Comparison of ENCODE assay signal across 8 cellular contexts in the genomic region with DNA sequence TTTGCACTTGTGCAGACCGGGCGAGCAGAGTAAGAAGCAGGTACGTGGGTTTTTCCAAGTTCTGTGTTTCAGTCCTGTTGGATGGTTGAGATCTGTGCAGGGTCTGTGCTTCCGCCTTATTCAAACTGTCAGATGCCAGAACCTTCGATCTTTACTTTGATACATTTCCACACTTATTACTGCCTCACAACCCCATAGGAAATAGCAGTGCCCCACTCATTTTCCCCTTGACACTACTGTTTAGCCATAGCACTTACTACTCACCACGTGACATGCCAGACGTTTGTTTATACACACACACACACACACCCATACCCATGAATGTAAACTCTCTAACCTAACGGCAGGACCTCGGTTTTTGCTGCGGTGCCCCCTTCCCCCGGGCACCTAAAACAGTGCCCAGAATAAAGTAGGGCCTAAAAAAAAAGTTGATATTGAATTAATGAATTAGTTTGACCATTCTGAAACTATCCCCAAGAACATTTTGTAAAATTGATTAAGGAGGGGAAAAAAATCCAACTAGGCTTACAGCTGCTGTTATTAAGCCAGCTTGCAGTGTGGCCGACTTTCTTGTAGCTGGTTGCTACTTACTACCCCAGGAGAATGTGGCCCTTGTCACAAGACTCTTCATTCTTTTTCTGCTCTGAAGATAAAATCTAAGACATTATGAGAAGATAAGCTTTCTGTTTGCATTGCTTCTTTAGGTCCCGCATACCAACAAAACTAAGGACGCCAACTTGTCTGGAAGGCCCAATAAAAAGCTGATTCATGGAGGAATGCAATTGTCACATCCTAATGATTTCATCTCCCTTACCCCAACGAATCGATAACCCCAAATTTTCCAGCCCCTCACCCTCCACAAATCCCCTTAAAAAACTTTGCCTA. TPM values are rescaled to one million over a fixed set of nuclear protein-coding genes. Genes with fewer than 3 reads are reported as not detected.
DNase-seq lines count a peak whose midpoint lies in the region; ATAC-seq, FAIRE-seq and TF ChIP-seq lines count a peak whose summit lies in the region.

No MANE protein-coding gene starts in this region.

- peak; percentile 46 to 49 for ATAC-seq in activated CD4-positive, CD25-positive, alpha-beta regulatory T cell treated with anti-CD3 and anti-CD28 coated beads, Interleukin-2, amount 50 U/mL, for 24 hours
- peak; percentile 59 for ATAC-seq in GM12878

- FAIRE-seq in GM12878 (lab: Jason Lieb, UNC) (no peak), keratinocyte (lab: Jason Lieb, UNC) (no peak)

- SMC1A ChIA-PET in GM12878 (lab: Charles Lee; ENCODE audit: uncharacterized antibody, unreplicated experiment): interaction anchor here (0.9 to 3.5 kb wide), 16 partner anchors 8 to 207 kb away, joined by 3 to 11 read pairs (median 6); partner anchors contain the start of genes PI4K2B and ZCCHC4

- H3K9me3 ChIP-seq in GM12878 (replicated peaks; ENCODE audit: control insufficient read depth, insufficient read depth, low read length) (no peaks in the 10 kb centered on the region), keratinocyte (ENCODE audit: control insufficient read depth, low read depth, low read length) (no peaks in the 10 kb centered on the region)

- dilution Hi-C loops in keratinocyte (cut with MboI; ENCODE audit: extremely low pct_ligation_motif_present, low sequenced_read_pairs): no loop called here

- POLR2A ChIA-PET in HEK293T (lab: Yijun Ruan, JAX) (interaction anchor here (0.6 to 1.9 kb wide), 11 partner anchors 9 to 217 kb away, joined by 3 to 14 read pairs (median 4); partner anchors contain the start of genes PI4K2B and ZCCHC4), GM12878 (lab: Charles Lee) (interaction anchor here (1.0 to 4.4 kb wide), 3 partner anchors 12 to 205 kb away, joined by 5 to 49 read pairs (median 5); partner anchors contain the start of gene PI4K2B)

- no peak for TF ChIP-seq CTCF in GM12878 (IDR thresholded peaks at IDR 0.05 in 2 of 3, conservative IDR thresholded peaks at IDR 0.05 in 1 of 3; ENCODE audit: control insufficient read depth in 2 of 3, extremely low read depth in 1 of 3, insufficient read depth in 1 of 3, low read depth in 3 of 3, low read length in 3 of 3)
- no peak for TF ChIP-seq CTCF in keratinocyte (optimal IDR thresholded peaks at IDR 0.05 in 1 of 3, IDR thresholded peaks at IDR 0.05 in 1 of 3, conservative IDR thresholded peaks at IDR 0.05 in 1 of 3; ENCODE audit: extremely low read depth in 1 of 3, insufficient read depth in 2 of 3, low read length in 3 of 3)

- no peak for TF ChIP-seq EP300 in GM12878 (IDR thresholded peaks at IDR 0.05; ENCODE audit: borderline replicate concordance in 1 of 2, control insufficient read depth in 1 of 2, low read depth in 2 of 2, low read length in 2 of 2)

- H3K4me3 ChIP-seq in GM12878: peak overlapping the region; percentile 94
- peak overlapping the region; percentile 90 to 95 (median 92) for H3K4me3 ChIP-seq in keratinocyte (ENCODE audit: control insufficient read depth in 2 of 3, extremely low read depth in 1 of 3, insufficient read depth in 2 of 3, low read depth in 1 of 3, low read length in 3 of 3)

- BruUV-seq in GM12878 (replicated peaks; lab: Mats Ljungman, UMichigan): TSS peak; percentile 71

- peaks cover 2% of the 10 kb centered on the region for H3K9me1 ChIP-seq in keratinocyte (ENCODE audit: control insufficient read depth, extremely low read depth, insufficient read depth, low read length)

- peaks cover 18% of the 10 kb centered on the region for H3K79me2 ChIP-seq in GM12878 (ENCODE audit: control insufficient read depth, insufficient read depth, low read length)
- no peaks in the 10 kb centered on the region for H3K79me2 ChIP-seq in keratinocyte (ENCODE audit: control insufficient read depth, insufficient read depth, low read length)

- H3K4me1 ChIP-seq in GM12878 (ENCODE audit: control insufficient read depth, insufficient read depth, low read length) (peaks cover 4% of the 10 kb centered on the region), keratinocyte (ENCODE audit: control insufficient read depth, extremely low read depth, insufficient read depth, low read length) (peaks cover 20% of the 10 kb centered on the region)

- TF ChIP-seq POLR2A in GM12878 (IDR thresholded peaks at IDR 0.05; ENCODE audit: low read depth, low read length): no peak

- in situ Hi-C loops in GM12878 (cut with MboI): no loop called here

- RAD21 ChIA-PET in GM12878 (lab: Charles Lee; ENCODE audit: unreplicated experiment): interaction anchor here (0.8 to 2.6 kb wide), 5 partner anchors 19 to 208 kb away, joined by 3 to 11 read pairs (median 4); partner anchors contain the start of genes PI4K2B and ZCCHC4

- H3K27ac ChIP-seq in GM12878 (ENCODE audit: control insufficient read depth, insufficient read depth): peak overlapping the region; percentile 96
- peak overlapping the region; percentile 88 for H3K27ac ChIP-seq in keratinocyte (ENCODE audit: control insufficient read depth, insufficient read depth, low read length)
- H3K27ac ChIP-seq in substantia nigra (ENCODE audit: low read depth, low read length, poor library complexity, severe bottlenecking): peak overlapping the region; percentile 89

- no peaks in the 10 kb centered on the region for H3K27me3 ChIP-seq in GM12878 (replicated peaks in 1 of 2; ENCODE audit: control insufficient read depth in 2 of 2, insufficient read depth in 2 of 2, low read length in 1 of 2)
- H3K27me3 ChIP-seq in keratinocyte (ENCODE audit: control insufficient read depth, extremely low read depth, insufficient read depth, low read length): no peaks in the 10 kb centered on the region

- H3K9ac ChIP-seq in GM12878 (ENCODE audit: control insufficient read depth, insufficient read depth, low read length) (peak overlapping the region; percentile 99), keratinocyte (ENCODE audit: control insufficient read depth, extremely low read depth, insufficient read depth, low read length) (peak overlapping the region; percentile 93)

- peak overlapping the region; percentile 95 for H3K4me2 ChIP-seq in GM12878 (ENCODE audit: control insufficient read depth, insufficient read depth)
- H3K4me2 ChIP-seq in keratinocyte (ENCODE audit: control insufficient read depth, extremely low read depth, insufficient read depth, low read depth, low read length): peak overlapping the region; percentile 95

- intact Hi-C loops in GM12878 (cut with micrococcal nuclease; ENCODE audit: unreplicated experiment): loop anchor here (2.0 to 5.0 kb wide), 2 partner anchors 74 to 216 kb away; partner anchors contain the start of genes ANAPC4 and PI4K2B

- under 1% methylated on average over 16 of the region's 16 CpGs for WGBS in GM12878 (ENCODE audit: insufficient coverage, insufficient replicate concordance, low lambda C conversion rate, missing lambda C conversion rate)

- peak overlapping the region; percentile 83 for H2AFZ ChIP-seq in GM12878 (ENCODE audit: control insufficient read depth, low read depth, low read length)
- H2AFZ ChIP-seq in keratinocyte (ENCODE audit: control insufficient read depth, low read length): peak overlapping the region; percentile 86

- no peak for DNase-seq in activated CD4-positive, CD25-positive, alpha-beta regulatory T cell (lab: John Stamatoyannopoulos, UW)
- DNase-seq in HEK293T (ENCODE audit: extremely low spot score) (peak; percentile 26), NCI-H2029 (lab: John Stamatoyannopoulos, UW) (peak; percentile 62), GM12878 (ENCODE audit: low read depth, low spot score) (no peak), keratinocyte (ENCODE audit: low read depth, low spot score) (no peak), substantia nigra (lab: John Stamatoyannopoulos, UW) (peak in 8 of 49 donors; percentile 16 to 71 (median 48)), NOMO-1 treated with dmso at 0.1 percent for 144 hours (lab: John Stamatoyannopoulos, UW; ENCODE audit: unreplicated experiment) (no peak)

- no peaks in the 10 kb centered on the region for H4K20me1 ChIP-seq in GM12878 (ENCODE audit: control insufficient read depth, insufficient read depth)
- no peaks in the 10 kb centered on the region for H4K20me1 ChIP-seq in keratinocyte (ENCODE audit: control insufficient read depth, extremely low read depth, insufficient read depth, low read length)

- H3K36me3 ChIP-seq in GM12878 (ENCODE audit: control insufficient read depth in 2 of 2, insufficient read depth in 2 of 2, low read length in 1 of 2): no peaks in the 10 kb centered on the region
- peaks cover 0 to 1% of the 10 kb centered on the region in 2 experiments for H3K36me3 ChIP-seq in keratinocyte (ENCODE audit: control insufficient read depth in 2 of 2, extremely low read depth in 1 of 2, insufficient read depth in 2 of 2, low read length in 2 of 2)

- CTCF ChIA-PET in HEK293T (lab: Yijun Ruan, JAX) (interaction anchor here (0.7 to 1.8 kb wide), 3 partner anchors 152 to 570 kb away, joined by 3 to 5 read pairs (median 5); partner anchors contain the start of gene ZCCHC4), GM12878 (lab: Yijun Ruan, JAX) (interaction anchor here (0.7 to 2.6 kb wide), 15 partner anchors 11 to 607 kb away, joined by 3 to 16 read pairs (median 7); partner anchors contain the start of genes PI4K2B and ZCCHC4)

- TF ChIP-seq RAD21 in GM12878 (IDR thresholded peaks at IDR 0.05; ENCODE audit: insufficient read depth, low read depth, low read length): no peak

RNA-seq across cellular contexts. Expression of gene SEPSECS, which starts 0.7 kb away (rescaled TPM):
- total RNA-seq in GM12878 (2013; cell fraction: nucleolus; rRNA removed): 28.9 and 30.0 TPM in 2 replicates
- total RNA-seq in GM12878 (2014; rRNA removed) (7.4 and 7.6 TPM in 2 replicates), GM12878 (2014; rRNA removed; fragmentation: Illumina TruSeq; extraction: Trizol) (7.1 and 7.8 TPM in 2 replicates), GM12878 (2021) (7.1 and 7.2 TPM in 2 replicates)
- polyA plus RNA-seq in GM12878 (2011; ENCODE audit: low read depth): 3.0 TPM
- polyA plus RNA-seq in GM12878 (2011; rRNA removed) (15.8 and 20.8 TPM in 2 replicates), GM12878 (2014; fragmentation: Illumina TruSeq; extraction: Trizol) (5.8 and 6.6 TPM in 2 replicates), GM12878 (2014; fragmentation: Nextera tagmentation; extraction: Ambion mirVana) (1 to 10 TPM; 2.8 to 2.9 TPM), GM12878 (2014; rRNA removed) (5.1 and 5.5 TPM in 2 replicates), GM12878 (2016; fragmentation: Nextera tagmentation; extraction: Ambion mirVana) (1 to 10 TPM; 8.1 to 8.6 TPM), keratinocyte (3.2 to 6.6 TPM (median 4.6 TPM) in 3 replicates)
- 4.5 and 5.0 TPM in 2 replicates for polyA plus RNA-seq in GM12878 (2011; cell fraction: cytosol; rRNA removed)
- polyA plus RNA-seq in GM12878 (2011; cell fraction: nucleus; rRNA removed): 9.2 and 12.3 TPM in 2 replicates
- 3.9 and 4.2 TPM in 2 replicates for polyA plus RNA-seq in GM12878 (2012)
- 11.1 and 17.1 TPM in 2 replicates for polyA minus RNA-seq in GM12878 (2011; rRNA and poly(A)+ RNA removed)
- 5.5 and 6.5 TPM in 2 replicates for polyA minus RNA-seq in GM12878 (2011; cell fraction: cytosol; rRNA and poly(A)+ RNA removed)
- 15.6 and 23.2 TPM in 2 replicates for polyA minus RNA-seq in GM12878 (2011; cell fraction: nucleus; rRNA and poly(A)+ RNA removed)
- polyA plus RNA-seq in keratinocyte (2011; ENCODE audit: low read depth): 4.3 TPM
- polyA plus RNA-seq in keratinocyte (2011; cell fraction: cytosol; rRNA removed): 2.7 and 5.3 TPM in 2 replicates
- polyA plus RNA-seq in keratinocyte (2011; cell fraction: nucleus; rRNA removed): 5.7 and 8.9 TPM in 2 replicates
- 3.0 TPM in 2 replicates for polyA plus RNA-seq in keratinocyte (2012; ENCODE audit: low replicate concordance)
- 0.16 to 6.8 TPM (median 5.0 TPM) in 3 replicates for polyA minus RNA-seq in keratinocyte
- 6.1 TPM for polyA minus RNA-seq in keratinocyte (2011; cell fraction: cytosol; rRNA and poly(A)+ RNA removed)
- 6.4 and 7.3 TPM in 2 replicates for polyA minus RNA-seq in keratinocyte (2011; cell fraction: nucleus; rRNA and poly(A)+ RNA removed)

Comparison
In these comparisons a context has a peak if more than half of its experiments do, and no peak if none do; other contexts are left out.
1. DNase-seq: peak in HEK293T (single experiment) and NCI-H2029 (single experiment); none in activated CD4-positive, CD25-positive, alpha-beta regulatory T cell (0 of 4), GM12878 (single experiment), keratinocyte (single experiment) and NOMO-1 treated with dmso at 0.1 percent for 144 hours (single experiment).
2. Peak in every context shown above with its lines, with median percentiles within 50 percentile points of each other: H3K27ac ChIP-seq.